In genomic region chr20:59459586-59459985, GRCh38 we compare ENCODE assay signal across 7 cellular contexts.
"Had no signal": no experiment of that assay in that cellular context is flagged by ENCODE, and none has a peak within 500 bp of the region (broad histone marks: within the 10 kb centered on the region; RNA-seq: fewer than 3 reads in every experiment).

No MANE protein-coding gene starts in this region.

- H3K27ac Mint-ChIP-seq: GM23338, HFFc6, IgD-negative memory B cell had no signal

- FAIRE-seq: HepG2 had no signal

- ATAC-seq: GM23338, HCT116, HepG2 had no signal

- H3K4me3 ChIP-seq: GM23338, HAP-1 had no signal

- H3K4me3 Mint-ChIP-seq: GM23338, HFFc6, IgD-negative memory B cell had no signal

- H3K9me3 ChIP-seq: HAP-1 had no signal

- H3K4me1 Mint-ChIP-seq: IgD-negative memory B cell had no signal

- H3K4me1 ChIP-seq: HAP-1 had no signal

- H3K36me3 ChIP-seq: HAP-1 had no signal

- H2AFZ ChIP-seq: GM23338 had no signal

- H3K4me2 ChIP-seq: GM23338 had no signal

- H3K9me3 Mint-ChIP-seq: GM23338 had no signal

- DNase-seq: H7, HFFc6 had no signal
